19 cellular contexts compared by ENCODE assay signal in the genomic region with DNA sequence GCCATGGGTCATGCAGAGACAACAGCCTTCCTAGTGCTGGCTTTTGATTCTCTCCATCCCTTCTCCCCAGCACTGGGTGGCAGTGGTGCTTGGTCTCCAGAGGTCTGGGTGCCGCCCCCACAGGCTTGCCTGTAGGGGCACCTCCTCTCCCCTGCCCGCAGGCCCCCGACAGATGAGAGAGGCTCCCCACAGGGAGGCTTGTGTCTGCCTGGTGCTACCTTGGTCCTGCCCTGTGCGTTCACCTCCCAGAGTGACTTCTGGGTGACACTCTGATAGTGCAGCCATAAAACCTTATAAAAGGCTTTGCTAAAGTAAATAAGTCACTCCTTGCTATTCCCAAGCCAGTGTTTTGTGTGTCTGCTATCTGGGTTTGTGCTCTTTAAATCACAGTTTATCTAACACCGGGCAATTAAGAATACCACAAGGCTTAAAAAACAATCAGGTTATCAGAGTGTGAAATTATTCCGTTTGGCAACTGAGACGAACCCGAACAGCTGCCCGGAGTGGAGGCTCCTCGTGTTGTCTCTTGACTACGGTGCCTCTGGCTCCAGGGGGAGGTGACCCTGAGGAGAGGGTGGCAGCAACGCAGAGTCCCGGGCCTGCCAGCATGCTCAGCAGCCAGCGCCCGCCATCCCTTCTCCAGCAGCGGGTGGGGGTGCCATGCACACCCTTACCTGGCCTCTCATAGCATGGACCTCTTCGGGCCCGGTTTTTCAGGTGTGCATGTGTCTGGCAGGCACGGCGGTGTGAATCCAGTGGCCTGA. TPM values are rescaled to one million over a fixed set of nuclear protein-coding genes. Genes with fewer than 3 reads are reported as not detected.
DNase-seq lines count a peak whose midpoint lies in the region; ATAC-seq, FAIRE-seq and TF ChIP-seq lines count a peak whose summit lies in the region.
"Had no signal": no experiment of that assay in that cellular context is flagged by ENCODE, and none has a peak within 500 bp of the region (broad histone marks: within the 10 kb centered on the region; RNA-seq: fewer than 3 reads in every experiment).

No MANE protein-coding gene starts in this region.

- H3K9me3 Mint-ChIP-seq in activated T-helper 17 cell treated with anti-CD3 and anti-CD28 coated beads, Interleukin-2, amount 50 U/mL, for 72 hours = no peaks in the 10 kb centered on the region
- H3K9me3 Mint-ChIP-seq: CD8-positive, alpha-beta T cell; HFFc6 had no signal

- DNase-seq in HepG2 (ENCODE audit: low spot score) = no peak
- DNase-seq in right lobe of liver = no peak
- peak in 1 of 2 donors; percentile 31 for DNase-seq in left colon
- DNase-seq in AG08396 (ENCODE audit: low spot score) = no peak
- DNase-seq: HFFc6, MM.1S, NCI-H1105 treated with DMSO at 0.1 percent for 48 hours, NCI-H187 treated with DMSO at 0.1 percent for 48 hours, NCI-H446, NCI-H748 treated with DMSO at 0.1 percent for 48 hours, PC-3 had no signal

- H3K27ac Mint-ChIP-seq in activated T-helper 17 cell treated with anti-CD3 and anti-CD28 coated beads, Interleukin-2, amount 50 U/mL, for 72 hours = peak overlapping the region; percentile 74
- H3K27ac Mint-ChIP-seq: CD8-positive, alpha-beta T cell; HFFc6 had no signal

- H3K36me3 ChIP-seq in HepG2 (replicated peaks in 1 of 2; ENCODE audit: control insufficient read depth in 1 of 2, insufficient read depth in 2 of 2, low read length in 2 of 2) (peaks cover 56 to 78% of the 10 kb centered on the region in 2 experiments), right lobe of liver (peaks cover 0 to 68% (median 34%) of the 10 kb centered on the region in 4 donors)

- no peaks in the 10 kb centered on the region for H3K79me2 ChIP-seq in HepG2 (ENCODE audit: insufficient read depth, low read length)

- H2AFZ ChIP-seq in HepG2 (ENCODE audit: low read length) = no peak overlapping the region

- ATAC-seq in HepG2 = no peak
- ATAC-seq in right lobe of liver = no peak
- ATAC-seq in activated T-helper 17 cell treated with anti-CD3 and anti-CD28 coated beads, Interleukin-2, amount 50 U/mL, for 72 hours (replicated peaks) = no peak
- ATAC-seq in left colon = peak; percentile 94
- no peak for ATAC-seq in HG02642 (IDR thresholded peaks at IDR 0.05; ENCODE audit: poor library complexity, unreplicated experiment)
- no peak for ATAC-seq in HG02610 (IDR thresholded peaks at IDR 0.05; ENCODE audit: unreplicated experiment)
- ATAC-seq: CD8-positive, alpha-beta T cell; PC-3 had no signal

- TF ChIP-seq POLR2A in HepG2 (IDR thresholded peaks at IDR 0.05; ENCODE audit: insufficient read depth in 1 of 2, low read depth in 2 of 2, low read length in 2 of 2) (no peak), right lobe of liver (IDR thresholded peaks at IDR 0.05) (no peak)

- TF ChIP-seq EP300 in HepG2 (IDR thresholded peaks at IDR 0.05; ENCODE audit: low read depth in 2 of 2, low read length in 2 of 2) (no peak), HepG2 (CRISPR knock-in tag; IDR thresholded peaks at IDR 0.05; ENCODE audit: borderline replicate concordance) (no peak)

- no peak overlapping the region for H3K9ac ChIP-seq in HepG2 (ENCODE audit: insufficient read depth, low read depth, low read length)

- 98% methylated on average over 20 of the region's 20 CpGs for WGBS in HepG2 (ENCODE audit: low lambda C conversion rate)
- 80% methylated on average over 1 of the region's 20 CpGs for WGBS in right lobe of liver (ENCODE audit: insufficient coverage, low coverage, low lambda C conversion rate, missing lambda C conversion rate)

- no peaks in the 10 kb centered on the region for H3K27me3 ChIP-seq in HepG2 (ENCODE audit: control insufficient read depth in 1 of 2, insufficient read depth in 2 of 2, low read length in 2 of 2)
- no peaks in the 10 kb centered on the region for H3K27me3 ChIP-seq in right lobe of liver

- no peak overlapping the region for H3K4me3 Mint-ChIP-seq in activated T-helper 17 cell treated with anti-CD3 and anti-CD28 coated beads, Interleukin-2, amount 50 U/mL, for 72 hours
- H3K4me3 Mint-ChIP-seq: CD8-positive, alpha-beta T cell; HFFc6 had no signal

- H3K4me2 ChIP-seq in HepG2 (ENCODE audit: low read depth, low read length) = no peak overlapping the region

- no peaks in the 10 kb centered on the region for H4K20me1 ChIP-seq in HepG2 (ENCODE audit: insufficient read depth, low read length)

- H3K9me3 ChIP-seq in HepG2 (ENCODE audit: low read length) = no peaks in the 10 kb centered on the region
- no peaks in the 10 kb centered on the region for H3K9me3 ChIP-seq in right lobe of liver

- no peak for FAIRE-seq in HepG2 (lab: Jason Lieb, UNC)
- FAIRE-seq: H1 had no signal

- H3K27ac ChIP-seq in HepG2 (ENCODE audit: extremely low read length, insufficient read depth, low read length) = no peak overlapping the region
- no peak overlapping the region for H3K27ac ChIP-seq in right lobe of liver
- H3K27ac ChIP-seq: HL-60 had no signal

- TF ChIP-seq RAD21 in HepG2 (CRISPR knock-in tag; IDR thresholded peaks at IDR 0.05) = no peak

- H3K4me1 Mint-ChIP-seq in activated T-helper 17 cell treated with anti-CD3 and anti-CD28 coated beads, Interleukin-2, amount 50 U/mL, for 72 hours = peaks cover 19% of the 10 kb centered on the region

- TF ChIP-seq CTCF in HepG2 (CRISPR knock-in tag; IDR thresholded peaks at IDR 0.05) (no peak), right lobe of liver (IDR thresholded peaks at IDR 0.05) (no peak)

- H3K27me3 Mint-ChIP-seq in activated T-helper 17 cell treated with anti-CD3 and anti-CD28 coated beads, Interleukin-2, amount 50 U/mL, for 72 hours = no peaks in the 10 kb centered on the region

- H3K4me3 ChIP-seq in HepG2 (replicated peaks in 1 of 3; ENCODE audit: insufficient read depth in 1 of 3, low read depth in 2 of 3, low read length in 3 of 3) = no peak overlapping the region
- no peak overlapping the region for H3K4me3 ChIP-seq in right lobe of liver

- H3K4me1 ChIP-seq in HepG2 (ENCODE audit: insufficient read depth, low read length) = peaks cover 12% of the 10 kb centered on the region
- H3K4me1 ChIP-seq in right lobe of liver = peaks cover 0 to 2% (median 0%) of the 10 kb centered on the region in 4 donors

- intact Hi-C loops in HepG2 (cut with micrococcal nuclease; ENCODE audit: unreplicated experiment) = no loop called here
- intact Hi-C loops in right lobe of liver (cut with DNase I) = no loop called here
- intact Hi-C loops in left colon (cut with DNase I, micrococcal nuclease) = no loop called here

- POLR2A ChIA-PET in HepG2 (lab: Yijun Ruan, JAX) = no interaction called here

- BruUV-seq in HepG2 (replicated peaks; lab: Mats Ljungman, UMichigan) = no TSS peak

- CTCF ChIA-PET in HepG2 (lab: Yijun Ruan, JAX; ENCODE audit: low intra/inter-chr PET ratio, low total read pairs) = no interaction called here

- in situ Hi-C loops in HepG2 (cut with HindIII; ENCODE audit: extremely low pct_ligation_motif_present, low pct_unique_long_range_greater_than_20kb) = no loop called here

- peaks cover 95% of the 10 kb centered on the region for H3K36me3 Mint-ChIP-seq in activated T-helper 17 cell treated with anti-CD3 and anti-CD28 coated beads, Interleukin-2, amount 50 U/mL, for 72 hours (ENCODE audit: low read depth)

RNA-seq across cellular contexts. Expression of gene C20orf204, which starts 5.4 kb away (rescaled TPM):
- total RNA-seq in HepG2 (2016; rRNA removed; fragmentation: Illumina TruSeq; extraction: Trizol) (36.8 and 80.0 TPM in 2 replicates), right lobe of liver (1 to 10 TPM in 1 of 6 experiments, under 1 TPM in 4, not detected in 1; 0.29 to 1.1 (median 0.44) TPM), left colon (1 to 10 TPM in 1 of 2 donors, under 1 TPM in 1; 0.67 to 1.7 TPM)
- total RNA-seq in HepG2 (2016; cell fraction: cytosol; rRNA removed; fragmentation: Illumina TruSeq; extraction: Trizol; ENCODE audit: low read depth) = 48.6 and 61.3 TPM in 2 replicates
- total RNA-seq in HepG2 (2016; cell fraction: insoluble cytoplasmic fraction; rRNA removed; fragmentation: Illumina TruSeq; extraction: Trizol) = 39.0 and 80.0 TPM in 2 replicates
- 57.5 and 77.5 TPM in 2 replicates for total RNA-seq in HepG2 (2016; cell fraction: membrane; rRNA removed; fragmentation: Illumina TruSeq; extraction: Trizol)
- total RNA-seq in HepG2 (2016; cell fraction: nucleus; rRNA removed; fragmentation: Illumina TruSeq; extraction: Trizol) = 68.2 and 72.7 TPM in 2 replicates
- polyA plus RNA-seq in HepG2 (2011; rRNA removed) = 22.1 and 27.2 TPM in 2 replicates
- polyA plus RNA-seq in HepG2 (2011; cell fraction: cytosol; rRNA removed) = 22.8 and 58.2 TPM in 2 replicates
- polyA plus RNA-seq in HepG2 (2011; cell fraction: nucleus; rRNA removed) = 143 and 193 TPM in 2 replicates
- 13.4 and 16.2 TPM in 2 replicates for polyA plus RNA-seq in HepG2 (2012)
- polyA plus RNA-seq in HepG2 (2016; cell fraction: cytosol; fragmentation: Illumina TruSeq; extraction: Trizol; ENCODE audit: low read depth) = 59.0 and 74.0 TPM in 2 replicates
- polyA plus RNA-seq in HepG2 (2016; cell fraction: insoluble cytoplasmic fraction; fragmentation: Illumina TruSeq; extraction: Trizol; ENCODE audit: low read depth) = 48.7 and 49.5 TPM in 2 replicates
- 58.9 and 64.4 TPM in 2 replicates for polyA plus RNA-seq in HepG2 (2016; cell fraction: membrane; fragmentation: Illumina TruSeq; extraction: Trizol; ENCODE audit: low read depth)
- 152 and 164 TPM in 2 replicates for polyA plus RNA-seq in HepG2 (2016; cell fraction: nucleus; fragmentation: Illumina TruSeq; extraction: Trizol; ENCODE audit: insufficient read depth, low read depth)
- 1.8 and 19.7 TPM in 2 replicates for polyA minus RNA-seq in HepG2 (2011; rRNA and poly(A)+ RNA removed; ENCODE audit: low replicate concordance)
- 15.0 and 21.9 TPM in 2 replicates for polyA minus RNA-seq in HepG2 (2011; cell fraction: cytosol; rRNA and poly(A)+ RNA removed)
- 21.8 and 31.2 TPM in 2 replicates for polyA minus RNA-seq in HepG2 (2011; cell fraction: nucleus; rRNA and poly(A)+ RNA removed)
- total RNA-seq in activated T-helper 17 cell treated with anti-CD3 and anti-CD28 coated beads, Interleukin-2, amount 50 U/mL, for 72 hours = 10 to 100 TPM; 12.8 to 21.5 TPM

RNA-seq across cellular contexts. Expression of gene SOX18, which starts 18.9 kb away (rescaled TPM):
- total RNA-seq in HepG2 (2016; rRNA removed; fragmentation: Illumina TruSeq; extraction: Trizol) (1.3 and 1.9 TPM in 2 replicates), right lobe of liver (1 to 10 TPM; 4.1 to 7.8 (median 5.6) TPM), left colon (1 to 10 TPM; 8.9 to 9.1 TPM)
- total RNA-seq in HepG2 (2016; cell fraction: cytosol; rRNA removed; fragmentation: Illumina TruSeq; extraction: Trizol; ENCODE audit: low read depth) = 1.1 and 1.6 TPM in 2 replicates
- 0.94 and 1.8 TPM in 2 replicates for total RNA-seq in HepG2 (2016; cell fraction: insoluble cytoplasmic fraction; rRNA removed; fragmentation: Illumina TruSeq; extraction: Trizol)
- total RNA-seq in HepG2 (2016; cell fraction: membrane; rRNA removed; fragmentation: Illumina TruSeq; extraction: Trizol) = 2.7 and 3.0 TPM in 2 replicates
- total RNA-seq in HepG2 (2016; cell fraction: nucleus; rRNA removed; fragmentation: Illumina TruSeq; extraction: Trizol) = 1.4 and 2.1 TPM in 2 replicates
- polyA plus RNA-seq in HepG2 (2011; rRNA removed) = 1.6 and 2.0 TPM in 2 replicates
- polyA plus RNA-seq in HepG2 (2011; cell fraction: cytosol; rRNA removed) = 1.1 and 2.3 TPM in 2 replicates
- polyA plus RNA-seq in HepG2 (2011; cell fraction: nucleus; rRNA removed) = 8.4 and 10.3 TPM in 2 replicates
- 2.4 and 3.1 TPM in 2 replicates for polyA plus RNA-seq in HepG2 (2012)
- 1.8 and 1.9 TPM in 2 replicates for polyA plus RNA-seq in HepG2 (2016; cell fraction: cytosol; fragmentation: Illumina TruSeq; extraction: Trizol; ENCODE audit: low read depth)
- 7.2 and 8.4 TPM in 2 replicates for polyA plus RNA-seq in HepG2 (2016; cell fraction: insoluble cytoplasmic fraction; fragmentation: Illumina TruSeq; extraction: Trizol; ENCODE audit: low read depth)
- 3.3 and 4.0 TPM in 2 replicates for polyA plus RNA-seq in HepG2 (2016; cell fraction: membrane; fragmentation: Illumina TruSeq; extraction: Trizol; ENCODE audit: low read depth)
- polyA plus RNA-seq in HepG2 (2016; cell fraction: nucleus; fragmentation: Illumina TruSeq; extraction: Trizol; ENCODE audit: insufficient read depth, low read depth) = 9.0 and 10.0 TPM in 2 replicates
- 0.28 and 1.8 TPM in 2 replicates for polyA minus RNA-seq in HepG2 (2011; rRNA and poly(A)+ RNA removed; ENCODE audit: low replicate concordance)
- 1.9 and 4.0 TPM in 2 replicates for polyA minus RNA-seq in HepG2 (2011; cell fraction: cytosol; rRNA and poly(A)+ RNA removed)
- 0.77 and 0.87 TPM in 2 replicates for polyA minus RNA-seq in HepG2 (2011; cell fraction: nucleus; rRNA and poly(A)+ RNA removed)
- under 1 TPM; 0.13 to 0.22 TPM for total RNA-seq in activated T-helper 17 cell treated with anti-CD3 and anti-CD28 coated beads, Interleukin-2, amount 50 U/mL, for 72 hours
- total RNA-seq: CD8-positive, alpha-beta T cell; H1 had no signal
- polyA plus RNA-seq: AG04450, BJ had no signal

RNA-seq across cellular contexts. Expression of gene TCEA2, which starts 32.4 kb away (rescaled TPM):
- total RNA-seq in HepG2 (2016; rRNA removed; fragmentation: Illumina TruSeq; extraction: Trizol) = 25.9 and 33.7 TPM in 2 replicates
- 58.0 and 75.2 TPM in 2 replicates for total RNA-seq in HepG2 (2016; cell fraction: cytosol; rRNA removed; fragmentation: Illumina TruSeq; extraction: Trizol; ENCODE audit: low read depth)
- 25.2 and 31.6 TPM in 2 replicates for total RNA-seq in HepG2 (2016; cell fraction: insoluble cytoplasmic fraction; rRNA removed; fragmentation: Illumina TruSeq; extraction: Trizol)
- 54.3 and 70.5 TPM in 2 replicates for total RNA-seq in HepG2 (2016; cell fraction: membrane; rRNA removed; fragmentation: Illumina TruSeq; extraction: Trizol)
- total RNA-seq in HepG2 (2016; cell fraction: nucleus; rRNA removed; fragmentation: Illumina TruSeq; extraction: Trizol) = 19.6 and 25.2 TPM in 2 replicates
- polyA plus RNA-seq in HepG2 (2011; rRNA removed) = 28.1 and 36.8 TPM in 2 replicates
- 22.9 and 25.9 TPM in 2 replicates for polyA plus RNA-seq in HepG2 (2011; cell fraction: cytosol; rRNA removed)
- polyA plus RNA-seq in HepG2 (2011; cell fraction: nucleus; rRNA removed) = 101 and 106 TPM in 2 replicates
- 70.9 and 75.4 TPM in 2 replicates for polyA plus RNA-seq in HepG2 (2012)
- 308 and 317 TPM in 2 replicates for polyA plus RNA-seq in HepG2 (2016; cell fraction: cytosol; fragmentation: Illumina TruSeq; extraction: Trizol; ENCODE audit: low read depth)
- polyA plus RNA-seq in HepG2 (2016; cell fraction: insoluble cytoplasmic fraction; fragmentation: Illumina TruSeq; extraction: Trizol; ENCODE audit: low read depth) = 54.5 and 74.5 TPM in 2 replicates
- polyA plus RNA-seq in HepG2 (2016; cell fraction: membrane; fragmentation: Illumina TruSeq; extraction: Trizol; ENCODE audit: low read depth) = 232 and 236 TPM in 2 replicates
- polyA plus RNA-seq in HepG2 (2016; cell fraction: nucleus; fragmentation: Illumina TruSeq; extraction: Trizol; ENCODE audit: insufficient read depth, low read depth) = 80.5 and 83.8 TPM in 2 replicates
- polyA minus RNA-seq in HepG2 (2011; rRNA and poly(A)+ RNA removed; ENCODE audit: low replicate concordance) = 42.1 and 65.5 TPM in 2 replicates
- 21.6 and 27.5 TPM in 2 replicates for polyA minus RNA-seq in HepG2 (2011; cell fraction: cytosol; rRNA and poly(A)+ RNA removed)
- polyA minus RNA-seq in HepG2 (2011; cell fraction: nucleus; rRNA and poly(A)+ RNA removed) = 32.7 and 36.6 TPM in 2 replicates
- 10 to 100 TPM; 14.8 to 45.6 (median 28.6) TPM for total RNA-seq in right lobe of liver
- total RNA-seq in activated T-helper 17 cell treated with anti-CD3 and anti-CD28 coated beads, Interleukin-2, amount 50 U/mL, for 72 hours = 10 to 100 TPM; 52.0 to 79.9 TPM
- 1 to 10 TPM; 7.9 to 9.9 TPM for total RNA-seq in left colon

RNA-seq across cellular contexts. Expression of gene RGS19, which starts 48.8 kb away (rescaled TPM):
- 10.2 and 10.7 TPM in 2 replicates for total RNA-seq in HepG2 (2016; rRNA removed; fragmentation: Illumina TruSeq; extraction: Trizol)
- total RNA-seq in HepG2 (2016; cell fraction: cytosol; rRNA removed; fragmentation: Illumina TruSeq; extraction: Trizol; ENCODE audit: low read depth) = 8.3 and 13.6 TPM in 2 replicates
- total RNA-seq in HepG2 (2016; cell fraction: insoluble cytoplasmic fraction; rRNA removed; fragmentation: Illumina TruSeq; extraction: Trizol) = 9.9 and 10.3 TPM in 2 replicates
- total RNA-seq in HepG2 (2016; cell fraction: membrane; rRNA removed; fragmentation: Illumina TruSeq; extraction: Trizol) = 24.1 and 24.7 TPM in 2 replicates
- total RNA-seq in HepG2 (2016; cell fraction: nucleus; rRNA removed; fragmentation: Illumina TruSeq; extraction: Trizol) = 7.0 and 7.6 TPM in 2 replicates
- polyA plus RNA-seq in HepG2 (2011; rRNA removed) = 11.9 and 14.7 TPM in 2 replicates
- polyA plus RNA-seq in HepG2 (2011; cell fraction: cytosol; rRNA removed) = 11.7 and 19.3 TPM in 2 replicates
- 12.6 and 13.6 TPM in 2 replicates for polyA plus RNA-seq in HepG2 (2011; cell fraction: nucleus; rRNA removed)
- 4.4 and 6.8 TPM in 2 replicates for polyA plus RNA-seq in HepG2 (2012)
- 18.0 and 22.1 TPM in 2 replicates for polyA plus RNA-seq in HepG2 (2016; cell fraction: cytosol; fragmentation: Illumina TruSeq; extraction: Trizol; ENCODE audit: low read depth)
- 14.2 and 16.6 TPM in 2 replicates for polyA plus RNA-seq in HepG2 (2016; cell fraction: insoluble cytoplasmic fraction; fragmentation: Illumina TruSeq; extraction: Trizol; ENCODE audit: low read depth)
- polyA plus RNA-seq in HepG2 (2016; cell fraction: membrane; fragmentation: Illumina TruSeq; extraction: Trizol; ENCODE audit: low read depth) = 25.0 and 29.7 TPM in 2 replicates
- 9.7 and 10.6 TPM in 2 replicates for polyA plus RNA-seq in HepG2 (2016; cell fraction: nucleus; fragmentation: Illumina TruSeq; extraction: Trizol; ENCODE audit: insufficient read depth, low read depth)
- 15.8 and 18.5 TPM in 2 replicates for polyA minus RNA-seq in HepG2 (2011; rRNA and poly(A)+ RNA removed; ENCODE audit: low replicate concordance)
- 8.1 and 9.1 TPM in 2 replicates for polyA minus RNA-seq in HepG2 (2011; cell fraction: cytosol; rRNA and poly(A)+ RNA removed)
- polyA minus RNA-seq in HepG2 (2011; cell fraction: nucleus; rRNA and poly(A)+ RNA removed) = 4.5 and 5.5 TPM in 2 replicates
- 10 to 100 TPM in 2 of 6 experiments, 1 to 10 TPM in 4; 2.6 to 10.9 (median 5.7) TPM for total RNA-seq in right lobe of liver
- 10 to 100 TPM; 38.6 to 49.4 TPM for total RNA-seq in activated T-helper 17 cell treated with anti-CD3 and anti-CD28 coated beads, Interleukin-2, amount 50 U/mL, for 72 hours
- 1 to 10 TPM; 3.4 to 5.9 TPM for total RNA-seq in left colon

RNA-seq across cellular contexts. Expression of gene OPRL1, which starts 49.3 kb away (rescaled TPM):
- total RNA-seq in HepG2 (2016; rRNA removed; fragmentation: Illumina TruSeq; extraction: Trizol) (0.27 and 0.35 TPM in 2 replicates), right lobe of liver (under 1 TPM in 5 of 6 experiments, not detected in 1; 0.13 to 0.32 (median 0.25) TPM), left colon (under 1 TPM; 0.15 to 0.17 TPM)
- total RNA-seq in HepG2 (2016; cell fraction: cytosol; rRNA removed; fragmentation: Illumina TruSeq; extraction: Trizol; ENCODE audit: low read depth) = not detected in 2 replicates
- 0.16 and 0.56 TPM in 2 replicates for total RNA-seq in HepG2 (2016; cell fraction: insoluble cytoplasmic fraction; rRNA removed; fragmentation: Illumina TruSeq; extraction: Trizol)
- total RNA-seq in HepG2 (2016; cell fraction: membrane; rRNA removed; fragmentation: Illumina TruSeq; extraction: Trizol) = 0.12 and 0.14 TPM in 2 replicates
- total RNA-seq in HepG2 (2016; cell fraction: nucleus; rRNA removed; fragmentation: Illumina TruSeq; extraction: Trizol) = 0.25 and 0.28 TPM in 2 replicates
- polyA plus RNA-seq in HepG2 (2011; rRNA removed) = 0.71 and 0.77 TPM in 2 replicates
- polyA plus RNA-seq in HepG2 (2011; cell fraction: cytosol; rRNA removed) = 0.37 and 0.86 TPM in 2 replicates
- 0.99 and 1.1 TPM in 2 replicates for polyA plus RNA-seq in HepG2 (2011; cell fraction: nucleus; rRNA removed)
- 0.28 and 0.56 TPM in 2 replicates for polyA plus RNA-seq in HepG2 (2012)
- polyA plus RNA-seq in HepG2 (2016; cell fraction: cytosol; fragmentation: Illumina TruSeq; extraction: Trizol; ENCODE audit: low read depth) = not detected in 2 replicates
- 0.32 and 0.40 TPM in 2 replicates for polyA plus RNA-seq in HepG2 (2016; cell fraction: insoluble cytoplasmic fraction; fragmentation: Illumina TruSeq; extraction: Trizol; ENCODE audit: low read depth)
- 0.08 TPM in 1 of 2 replicates, not detected in the other for polyA plus RNA-seq in HepG2 (2016; cell fraction: membrane; fragmentation: Illumina TruSeq; extraction: Trizol; ENCODE audit: low read depth)
- 0.33 and 0.61 TPM in 2 replicates for polyA plus RNA-seq in HepG2 (2016; cell fraction: nucleus; fragmentation: Illumina TruSeq; extraction: Trizol; ENCODE audit: insufficient read depth, low read depth)
- polyA minus RNA-seq in HepG2 (2011; rRNA and poly(A)+ RNA removed; ENCODE audit: low replicate concordance) = 0.14 and 3.0 TPM in 2 replicates
- polyA minus RNA-seq in HepG2 (2011; cell fraction: cytosol; rRNA and poly(A)+ RNA removed) = 0.59 and 0.62 TPM in 2 replicates
- polyA minus RNA-seq in HepG2 (2011; cell fraction: nucleus; rRNA and poly(A)+ RNA removed) = 0.13 and 0.25 TPM in 2 replicates
- total RNA-seq in activated T-helper 17 cell treated with anti-CD3 and anti-CD28 coated beads, Interleukin-2, amount 50 U/mL, for 72 hours = under 1 TPM; 0.48 to 0.56 TPM

Comparison
In these comparisons a context has a peak if more than half of its experiments do, and no peak if none do; other contexts are left out.
1. RNA of gene C20orf204, which starts 5.4 kb away (total RNA-seq): 36.8 to 80.0 TPM in HepG2 and 12.8 to 21.5 TPM in activated T-helper 17 cell treated with anti-CD3 and anti-CD28 coated beads, Interleukin-2, amount 50 U/mL, for 72 hours; 0.67 to 1.7 TPM in left colon and 0.29 to 1.1 TPM in right lobe of liver; every median in the first group is over 4 times any median in the second.